ENCODE assay signal across 1 cellular context in the genomic region with DNA sequence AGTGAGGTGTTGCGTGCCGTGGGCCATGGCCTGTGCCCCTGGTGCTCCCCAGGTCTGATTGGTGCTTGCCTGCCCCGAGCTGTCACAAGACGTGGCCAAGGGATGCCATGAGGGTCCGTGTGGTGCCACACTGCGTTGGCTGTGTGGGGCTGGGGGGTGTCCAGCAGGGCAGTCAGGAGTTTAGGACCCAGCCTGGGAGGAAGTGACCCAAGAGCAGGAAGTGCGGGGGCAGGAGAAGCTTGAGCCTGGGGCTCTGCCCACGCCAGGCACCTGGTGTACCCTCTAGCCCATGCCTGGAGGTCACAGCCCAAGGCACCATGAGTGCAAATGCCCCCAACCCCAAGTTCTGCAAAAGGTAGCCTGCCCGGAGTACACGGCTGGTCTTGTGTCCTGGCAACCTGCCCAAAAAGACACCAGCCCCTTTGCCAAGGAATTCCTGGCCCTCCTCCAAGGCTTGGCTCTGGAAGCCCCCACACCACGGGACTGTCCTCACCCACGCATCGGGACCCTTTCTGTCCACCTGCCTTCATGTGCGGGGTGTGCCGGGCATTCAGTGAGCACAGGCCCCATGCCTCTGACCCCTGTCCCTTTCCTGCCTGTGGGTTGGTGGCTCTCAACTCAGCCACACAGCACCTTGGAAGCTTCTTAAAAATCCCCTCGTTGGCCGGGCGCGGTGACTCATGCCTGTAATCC.
TF ChIP-seq lines count a peak whose summit lies in the region.

No MANE protein-coding gene starts in this region.

TF ChIP-seq in HCT116, 20 proteins besides CTCF, POLR2A, EP300 and RAD21 (continued from another document):
- TF ChIP-seq SRF (IDR thresholded peaks at IDR 0.05; ENCODE audit: low read depth), result no peak
- TF ChIP-seq, protein P1, sequence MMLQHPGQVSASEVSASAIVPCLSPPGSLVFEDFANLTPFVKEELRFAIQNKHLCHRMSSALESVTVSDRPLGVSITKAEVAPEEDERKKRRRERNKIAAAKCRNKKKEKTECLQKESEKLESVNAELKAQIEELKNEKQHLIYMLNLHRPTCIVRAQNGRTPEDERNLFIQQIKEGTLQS (IDR thresholded peaks at IDR 0.05), result no peak
- no peak for TF ChIP-seq SIN3A (IDR thresholded peaks at IDR 0.05; ENCODE audit: low read depth)
- TF ChIP-seq YY1 (IDR thresholded peaks at IDR 0.05; ENCODE audit: extremely low read depth, insufficient replicate concordance, low read depth, low read length), result no peak
- TF ChIP-seq FOSL1 (IDR thresholded peaks at IDR 0.05; ENCODE audit: low read depth), result no peak
- no peak for TF ChIP-seq EGR1 (IDR thresholded peaks at IDR 0.05; ENCODE audit: low read depth)
- no peak for TF ChIP-seq CEBPB (IDR thresholded peaks at IDR 0.05; ENCODE audit: low read depth)
